Comparison of ENCODE assay signal across 12 cellular contexts in the genomic region with DNA sequence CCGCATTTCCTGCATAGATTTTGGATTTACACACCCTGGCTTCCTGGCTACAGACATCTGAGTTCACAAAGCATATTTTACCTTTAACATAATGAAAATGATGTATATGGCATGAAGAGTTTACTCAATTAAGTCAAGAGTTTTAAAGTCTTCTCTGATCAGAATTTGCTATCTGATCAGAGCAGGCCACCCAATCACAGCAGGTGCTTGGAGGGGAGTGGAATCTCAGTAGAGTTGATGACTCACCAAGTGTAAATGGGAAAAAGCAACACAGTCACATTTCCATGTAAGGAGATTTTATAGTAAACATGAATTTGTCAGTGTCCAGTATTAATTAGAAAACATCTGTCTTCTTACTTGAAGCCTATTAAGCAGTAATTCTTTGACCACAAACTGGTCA. TPM values are rescaled to one million over a fixed set of nuclear protein-coding genes. Genes with fewer than 3 reads are reported as not detected.
DNase-seq lines count a peak whose midpoint lies in the region; TF ChIP-seq lines count a peak whose summit lies in the region.
"Had no signal": no experiment of that assay in that cellular context is flagged by ENCODE, and none has a peak within 500 bp of the region (broad histone marks: within the 10 kb centered on the region; RNA-seq: fewer than 3 reads in every experiment).

No MANE protein-coding gene starts in this region.

- TF ChIP-seq EP300 in SK-N-SH (IDR thresholded peaks at IDR 0.05; ENCODE audit: borderline replicate concordance in 1 of 2, low read depth in 1 of 2, low read length in 1 of 2): no peak

- H3K27ac ChIP-seq in GM23248 (no peak overlapping the region), SK-N-SH (ENCODE audit: low read depth in 2 of 2, low read length in 1 of 2) (no peak overlapping the region), adrenal gland (no peak overlapping the region)

- H3K36me3 ChIP-seq in GM23248 (ENCODE audit: low read depth): peaks cover 9% of the 10 kb centered on the region
- H3K36me3 ChIP-seq in SK-N-SH (replicated peaks in 1 of 2; ENCODE audit: control insufficient read depth in 1 of 2, insufficient read depth in 2 of 2, low read length in 1 of 2): peaks cover 22 to 31% of the 10 kb centered on the region in 2 experiments
- peaks cover 0 to 30% of the 10 kb centered on the region in 2 donors for H3K36me3 ChIP-seq in adrenal gland (replicated peaks in 1 of 2)

- peak; percentile 76 for DNase-seq in A172 (ENCODE audit: low spot score)
- DNase-seq in GM23248: peak; percentile 45
- DNase-seq in SK-N-SH: no peak
- DNase-seq in fibroblast of mammary gland (ENCODE audit: low read depth): peak; percentile 54
- no peak for DNase-seq in HUDEP-2 (lab: John Stamatoyannopoulos, UW; ENCODE audit: unreplicated experiment in 76 of 76)
- DNase-seq in activated CD4-positive, alpha-beta T cell treated with anti-CD3 and anti-CD28 coated beads for 48 hours: no peak
- no peak for DNase-seq in activated CD4-positive, alpha-beta T cell treated with anti-CD3 and anti-CD28 coated beads, Interleukin-2, amount 50 U/mL, for 48 hours
- no peak for DNase-seq in adrenal gland
- DNase-seq: cerebellar nuclear complex, immature natural killer cell, NCI-H1105 had no signal

- H3K79me2 ChIP-seq in GM23248 (ENCODE audit: insufficient read depth) (peaks cover 73% of the 10 kb centered on the region), SK-N-SH (ENCODE audit: insufficient read depth) (peaks cover 50% of the 10 kb centered on the region)

- no peak for TF ChIP-seq RAD21 in SK-N-SH (IDR thresholded peaks at IDR 0.05; ENCODE audit: low read length)

- in situ Hi-C loops in GM23248 (cut with MboI): loop anchor here (10.0 kb wide), 1 partner anchor 286 kb away; no protein-coding TSS in a partner anchor

- H2AFZ ChIP-seq in GM23248 (no peak overlapping the region), SK-N-SH (ENCODE audit: low read depth) (no peak overlapping the region)

- H3K4me1 ChIP-seq in GM23248 (ENCODE audit: insufficient read depth) (no peaks in the 10 kb centered on the region), SK-N-SH (ENCODE audit: control insufficient read depth in 1 of 2, insufficient read depth in 2 of 2, low read depth in 1 of 2, low read length in 1 of 2) (no peaks in the 10 kb centered on the region; a peak in 2 of 4 replicates), adrenal gland (replicated peaks in 1 of 2) (no peaks in the 10 kb centered on the region)

- POLR2A ChIA-PET in SK-N-SH (lab: Yijun Ruan, JAX): no interaction called here

- TF ChIP-seq POLR2A in adrenal gland (IDR thresholded peaks at IDR 0.05): no peak

- WGBS in GM23248 (ENCODE audit: low coverage in 1 of 2, low lambda C conversion rate in 2 of 2, missing lambda C conversion rate in 2 of 2), 2 experiments: 100% methylated on average over 1 of the region's 1 CpG
- 93% methylated on average over 1 of the region's 1 CpG for WGBS in SK-N-SH (ENCODE audit: low lambda C conversion rate)
- WGBS in adrenal gland, 4 donors: 96 to 100% (median 99%) methylated on average over 1 of the region's 1 CpG

- H3K27me3 ChIP-seq in GM23248 (replicated peaks; ENCODE audit: insufficient read depth): no peaks in the 10 kb centered on the region
- no peaks in the 10 kb centered on the region for H3K27me3 ChIP-seq in SK-N-SH (ENCODE audit: insufficient read depth)
- no peaks in the 10 kb centered on the region for H3K27me3 ChIP-seq in adrenal gland

- peaks cover 15% of the 10 kb centered on the region; the same call in 1 of the 2 replicates for H3F3A ChIP-seq in GM23248 (ENCODE audit: insufficient read depth)
- H3F3A ChIP-seq in SK-N-SH (replicated peaks; ENCODE audit: insufficient read depth): peaks cover 4% of the 10 kb centered on the region

- no peak overlapping the region for H3K9ac ChIP-seq in GM23248
- no peak overlapping the region for H3K9ac ChIP-seq in SK-N-SH

- CTCF ChIA-PET in SK-N-SH (lab: Yijun Ruan, JAX): interaction anchor here (1.0 to 2.1 kb wide), 3 partner anchors 9 to 287 kb away, joined by 4 to 14 read pairs (median 5); a partner anchor contains a TSS

- H3K9me2 ChIP-seq in GM23248 (ENCODE audit: insufficient read depth) (no peaks in the 10 kb centered on the region), SK-N-SH (no peaks in the 10 kb centered on the region)

- H3K4me2 ChIP-seq in GM23248 (ENCODE audit: unreplicated experiment) (no peak overlapping the region), SK-N-SH (no peak overlapping the region)

- no peak for TF ChIP-seq CTCF in SK-N-SH (IDR thresholded peaks at IDR 0.05)
- no peak for TF ChIP-seq CTCF in fibroblast of mammary gland (conservative IDR thresholded peaks at IDR 0.05; ENCODE audit: control insufficient read depth, insufficient read depth, low read depth, low read length)
- TF ChIP-seq CTCF in adrenal gland (IDR thresholded peaks at IDR 0.05): no peak

- intact Hi-C loops in adrenal gland (cut with DNase I): loop anchor here (10.0 kb wide), 3 partner anchors 204 to 414 kb away; a partner anchor contains a TSS

- H3K4me3 ChIP-seq in GM23248 (no peak overlapping the region), SK-N-SH (ENCODE audit: low read depth in 2 of 2, low read length in 1 of 2) (no peak overlapping the region), fibroblast of mammary gland (ENCODE audit: control insufficient read depth, low read depth, low read length) (no peak overlapping the region), adrenal gland (no peak overlapping the region)
- H3K4me3 ChIP-seq: skin epidermis had no signal

- H3K9me3 ChIP-seq in GM23248 (ENCODE audit: low read depth) (no peaks in the 10 kb centered on the region), SK-N-SH (no peaks in the 10 kb centered on the region), adrenal gland (replicated peaks in 1 of 3) (no peaks in the 10 kb centered on the region)

- peaks cover 5% of the 10 kb centered on the region; the same call in 1 of the 2 replicates for H4K20me1 ChIP-seq in GM23248 (ENCODE audit: insufficient read depth)
- H4K20me1 ChIP-seq in SK-N-SH (ENCODE audit: insufficient read depth): peaks cover 19% of the 10 kb centered on the region

TF ChIP-seq in SK-N-SH, 30 proteins besides CTCF, POLR2A, EP300 and RAD21:
- TF ChIP-seq FOSL2 (IDR thresholded peaks at IDR 0.05; ENCODE audit: borderline replicate concordance, low read depth): peak; percentile 22; the same call in 1 of the 2 replicates
- no peak for TF ChIP-seq TEAD4 (IDR thresholded peaks at IDR 0.05; ENCODE audit: borderline replicate concordance, insufficient read depth)

RNA-seq across cellular contexts. Expression of a gene that starts 10.9 kb away (rescaled TPM):
- total RNA-seq in A172 (2014; rRNA removed; shearing (Covaris generic)): 19.5 and 20.2 TPM in 2 replicates
- total RNA-seq in GM23248 (2014; rRNA removed; shearing (Covaris generic)): 22.3 and 23.0 TPM in 2 replicates
- polyA plus RNA-seq in GM23248 (2016; fragmentation: Nextera tagmentation; extraction: Ambion mirVana) (35.5 and 37.8 TPM in 2 replicates), SK-N-SH (2012; rRNA removed) (12.3 and 15.2 TPM in 2 replicates), adrenal gland (10 to 100 TPM; 17.1 to 56.1 (median 21.2) TPM)
- 16.6 and 17.6 TPM in 2 replicates for polyA plus RNA-seq in SK-N-SH (2012; cell fraction: cytosol; rRNA removed)
- 9.3 and 11.0 TPM in 2 replicates for polyA plus RNA-seq in SK-N-SH (2012; cell fraction: nucleus; rRNA removed)
- total RNA-seq in adrenal gland: 10 to 100 TPM; 13.2 to 50.3 (median 25.6) TPM

RNA-seq across cellular contexts. Expression of a gene that starts 22.0 kb away (rescaled TPM):
- total RNA-seq in A172 (2014; rRNA removed; shearing (Covaris generic)): 9.4 and 11.8 TPM in 2 replicates
- total RNA-seq in GM23248 (2014; rRNA removed; shearing (Covaris generic)): 10.7 and 11.5 TPM in 2 replicates
- 2.8 and 2.9 TPM in 2 replicates for polyA plus RNA-seq in GM23248 (2016; fragmentation: Nextera tagmentation; extraction: Ambion mirVana)
- polyA plus RNA-seq in SK-N-SH (2012; rRNA removed): 4.4 and 5.0 TPM in 2 replicates
- 2.5 and 4.3 TPM in 2 replicates for polyA plus RNA-seq in SK-N-SH (2012; cell fraction: cytosol; rRNA removed)
- 3.0 and 3.5 TPM in 2 replicates for polyA plus RNA-seq in SK-N-SH (2012; cell fraction: nucleus; rRNA removed)
- 10 to 100 TPM; 17.4 to 30.8 (median 22.4) TPM for total RNA-seq in adrenal gland
- polyA plus RNA-seq in adrenal gland: 10 to 100 TPM in 1 of 3 donors, 1 to 10 TPM in 2; 4.3 to 11.4 (median 5.0) TPM

Comparison
In these comparisons a context has a peak if more than half of its experiments do, and no peak if none do; other contexts are left out.
1. DNase-seq: peak in A172 (single experiment), GM23248 (single experiment) and fibroblast of mammary gland (single experiment); none in SK-N-SH (single experiment), HUDEP-2 (0 of 76), activated CD4-positive, alpha-beta T cell treated with anti-CD3 and anti-CD28 coated beads for 48 hours (single experiment), activated CD4-positive, alpha-beta T cell treated with anti-CD3 and anti-CD28 coated beads, Interleukin-2, amount 50 U/mL, for 48 hours (0 of 2) and adrenal gland (0 of 7).